Comparison of ENCODE assay signal across 8 cellular contexts in genomic region chr3:129627350-129628168, GRCh38.
A peak's percentile ranks its signal among the peaks of the same experiment; 100 is the strongest.
DNase-seq lines count a peak whose midpoint lies in the region; ATAC-seq and TF ChIP-seq lines count a peak whose summit lies in the region.

No MANE protein-coding gene starts in this region.

- peak; percentile 39 for ATAC-seq in GM19023 (IDR thresholded peaks at IDR 0.05; ENCODE audit: unreplicated experiment)

- DNase-seq in AG10803 (ENCODE audit: low read depth) (peak; percentile 84), HPDE6-E6E7 (ENCODE audit: extremely low spot score) (peak; percentile 79), NOMO-1 treated with DMSO at 0.1 percent for 48 hours (lab: John Stamatoyannopoulos, UW; ENCODE audit: unreplicated experiment) (peak; percentile 96), activated T-cell treated with anti-CD3 and anti-CD28 coated beads for 1 hour (ENCODE audit: low read depth) (peak; percentile 44), epithelial cell of esophagus (ENCODE audit: low read depth) (peak; percentile 85), middle frontal gyrus (ENCODE audit: extremely low spot score, low spot score) (peak; percentile 33)
- DNase-seq in stimulated activated CD8-positive, alpha-beta memory T cell treated with anti-CD3 and anti-CD28 coated beads, Interleukin-7, amount 100 ng/mL, for 1 hour (ENCODE audit: low read depth in 2 of 2) = peak; percentile 37 to 44

- H3K4me3 ChIP-seq in AG10803 (ENCODE audit: low read length) (peak overlapping the region; percentile 59), epithelial cell of esophagus (ENCODE audit: low read length) (peak overlapping the region; percentile 40)

- TF ChIP-seq CTCF in AG10803 (conservative IDR thresholded peaks at IDR 0.05; ENCODE audit: low read length) = peak; percentile 76
- TF ChIP-seq CTCF in epithelial cell of esophagus (IDR thresholded peaks at IDR 0.05; ENCODE audit: insufficient read depth, low read depth, low read length, missing control alignments) = peak; percentile 93

Comparison
In these comparisons a context has a peak if more than half of its experiments do, and no peak if none do; other contexts are left out.
1. Peak in every context shown above with its lines: DNase-seq, ATAC-seq and H3K4me3 ChIP-seq.
2. DNase-seq: peak in every context shown above with its lines; median percentile 96 in NOMO-1 treated with DMSO at 0.1 percent for 48 hours; 85 in epithelial cell of esophagus; 84 in AG10803; 79 in HPDE6-E6E7; 44 in activated T-cell treated with anti-CD3 and anti-CD28 coated beads for 1 hour; 40 in stimulated activated CD8-positive, alpha-beta memory T cell treated with anti-CD3 and anti-CD28 coated beads, Interleukin-7, amount 100 ng/mL, for 1 hour; 33 in middle frontal gyrus.